31 cellular contexts compared by ENCODE assay signal in the genomic region with DNA sequence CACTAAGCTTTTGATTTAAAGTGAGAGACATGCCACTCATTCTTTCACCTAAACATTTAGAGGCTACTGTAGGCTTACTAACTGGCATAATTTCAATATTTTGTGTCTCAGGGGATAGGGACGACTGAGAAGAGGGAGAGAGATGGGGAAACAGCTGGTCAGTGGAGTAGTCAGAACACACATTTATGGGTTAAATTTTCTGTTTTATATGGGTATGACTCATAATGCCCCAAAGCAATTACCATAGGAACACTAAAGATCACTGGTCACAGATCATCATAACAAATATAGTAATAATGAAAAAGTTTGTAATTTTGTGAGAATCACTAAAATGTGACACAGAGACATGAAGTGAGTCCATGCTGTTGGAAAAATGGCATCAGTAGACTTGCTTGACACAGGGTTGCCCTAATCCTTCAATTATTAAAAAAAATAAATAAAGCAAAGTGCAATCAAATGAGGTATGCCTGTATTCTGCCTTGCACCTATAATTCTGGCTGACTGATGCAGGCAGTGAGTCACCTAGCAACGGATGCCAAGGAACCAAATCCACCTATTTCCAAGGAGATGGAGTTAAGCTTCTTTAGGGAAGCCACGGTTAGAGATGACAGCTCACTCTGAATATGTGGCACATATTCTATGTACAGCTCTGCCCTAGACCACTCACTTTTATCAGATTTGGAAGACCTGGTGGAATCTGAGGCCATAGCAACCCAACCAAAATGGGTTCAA.
DNase-seq lines count a peak whose midpoint lies in the region; ATAC-seq and TF ChIP-seq lines count a peak whose summit lies in the region.
"Had no signal": no experiment of that assay in that cellular context is flagged by ENCODE, and none has a peak within 500 bp of the region (broad histone marks: within the 10 kb centered on the region; RNA-seq: fewer than 3 reads in every experiment).

No MANE protein-coding gene starts in this region.

- no TSS peak for BruUV-seq in MCF 10A (replicated peaks; lab: Mats Ljungman, UMichigan)
- BruUV-seq in PC-3 (replicated peaks; lab: Mats Ljungman, UMichigan) = no TSS peak

- no peaks in the 10 kb centered on the region for H4K20me1 ChIP-seq in PC-3 (ENCODE audit: low read length)

- POLR2A ChIA-PET in MCF 10A (lab: Yijun Ruan, JAX) (no interaction called here), PC-3 (lab: Charles Lee; ENCODE audit: unreplicated experiment) (no interaction called here)
- POLR2A ChIA-PET in activated CD4-positive, alpha-beta memory T cell treated with anti-CD3 and anti-CD28 coated beads for 36 hours (lab: Charles Lee) = no interaction called here

- H3K4me2 ChIP-seq in PC-3 (ENCODE audit: low read length) = no peak overlapping the region

- no peaks in the 10 kb centered on the region for H3K9me2 ChIP-seq in PC-3 (replicated peaks; ENCODE audit: low read length)

- TF ChIP-seq CTCF in MCF 10A (IDR thresholded peaks at IDR 0.05; ENCODE audit: unreplicated experiment) (no peak), breast epithelium (IDR thresholded peaks at IDR 0.05) (no peak), PC-3 (conservative IDR thresholded peaks at IDR 0.05; ENCODE audit: low read depth, low read length) (no peak), foreskin keratinocyte (conservative IDR thresholded peaks at IDR 0.05) (no peak)

- H3K27me3 ChIP-seq in breast epithelium = no peaks in the 10 kb centered on the region
- no peaks in the 10 kb centered on the region for H3K27me3 ChIP-seq in PC-3 (ENCODE audit: low read length)
- H3K27me3 ChIP-seq in foreskin keratinocyte = no peaks in the 10 kb centered on the region
- H3K27me3 ChIP-seq: adrenal gland, body of pancreas, SJCRH30, upper lobe of right lung had no signal

- H3K36me3 ChIP-seq in breast epithelium (no peaks in the 10 kb centered on the region), PC-3 (ENCODE audit: low read depth, low read length) (no peaks in the 10 kb centered on the region)
- H3K36me3 ChIP-seq: adrenal gland, SJCRH30, upper lobe of right lung had no signal

- CTCF ChIA-PET in MCF 10A (lab: Yijun Ruan, JAX) (interaction anchor here (0.7 to 1.8 kb wide), 4 partner anchors 18 to 551 kb away, joined by 3 to 9 read pairs (median 3); no protein-coding TSS in a partner anchor), PC-3 (lab: Charles Lee) (no interaction called here)
- CTCF ChIA-PET in activated CD4-positive, alpha-beta memory T cell treated with anti-CD3 and anti-CD28 coated beads for 36 hours (lab: Charles Lee) = no interaction called here

- H3K4me1 ChIP-seq in breast epithelium (no peaks in the 10 kb centered on the region), PC-3 (ENCODE audit: insufficient read depth, low read length) (no peaks in the 10 kb centered on the region), foreskin keratinocyte (no peaks in the 10 kb centered on the region)
- H3K4me1 ChIP-seq: adrenal gland, body of pancreas, upper lobe of right lung had no signal

- H3K36me3 Mint-ChIP-seq in MCF 10A (ENCODE audit: insufficient read depth, unreplicated experiment) = no peaks in the 10 kb centered on the region
- H3K36me3 Mint-ChIP-seq in activated naive CD4-positive, alpha-beta T cell treated with anti-CD3 and anti-CD28 coated beads, Interleukin-2, amount 50 U/mL, for 72 hours = peaks cover 0 to 10% of the 10 kb centered on the region in 2 donors
- H3K36me3 Mint-ChIP-seq in activated CD4-positive, alpha-beta memory T cell treated with anti-CD3 and anti-CD28 coated beads for 36 hours = no peaks in the 10 kb centered on the region
- H3K36me3 Mint-ChIP-seq: CD8-positive, alpha-beta memory T cell; immature natural killer cell had no signal

- H3K27ac ChIP-seq in breast epithelium = no peak overlapping the region
- H3K27ac ChIP-seq in PC-3 (ENCODE audit: low read length) = no peak overlapping the region
- no peak overlapping the region for H3K27ac ChIP-seq in foreskin keratinocyte
- H3K27ac ChIP-seq: adrenal gland, body of pancreas, SJCRH30, upper lobe of right lung, VCaP had no signal

- H3K79me2 ChIP-seq in PC-3 (ENCODE audit: low read length) = no peaks in the 10 kb centered on the region

- ATAC-seq in PC-3 = no peak
- peak; percentile 98 for ATAC-seq in foreskin keratinocyte
- ATAC-seq in activated naive CD4-positive, alpha-beta T cell treated with anti-CD3 and anti-CD28 coated beads, Interleukin-2, amount 50 U/mL, for 72 hours = no peak
- ATAC-seq: activated CD4-positive, alpha-beta T cell treated with anti-CD3 and anti-CD28 coated beads for 36 hours; activated CD8-positive, alpha-beta T cell treated with anti-CD3 and anti-CD28 coated beads, Interleukin-2, amount 10 ng/mL, durations not matched to agents 7 days and 5 days; body of pancreas; left lobe of liver; stimulated activated naive CD8-positive, alpha-beta T cell treated with anti-CD3 and anti-CD28 coated beads, Interleukin-15, Interleukin-2, amounts not matched to agents 100 U/mL and 50 U/mL, for 24 hours; upper lobe of right lung had no signal

- intact Hi-C loops in MCF 10A (cut with micrococcal nuclease) (no loop called here), breast epithelium (cut with DNase I; ENCODE audit: low total_unique reads) (no loop called here), PC-3 (cut with micrococcal nuclease) (no loop called here)
- intact Hi-C loops in activated CD4-positive, alpha-beta memory T cell treated with anti-CD3 and anti-CD28 coated beads for 36 hours (cut with micrococcal nuclease) = no loop called here

- no peak overlapping the region for H3K27ac Mint-ChIP-seq in MCF 10A (ENCODE audit: low read depth, unreplicated experiment)
- no peak overlapping the region for H3K27ac Mint-ChIP-seq in activated naive CD4-positive, alpha-beta T cell treated with anti-CD3 and anti-CD28 coated beads, Interleukin-2, amount 50 U/mL, for 72 hours
- no peak overlapping the region for H3K27ac Mint-ChIP-seq in activated CD4-positive, alpha-beta memory T cell treated with anti-CD3 and anti-CD28 coated beads for 36 hours
- H3K27ac Mint-ChIP-seq: activated CD4-positive, alpha-beta T cell treated with anti-CD3 and anti-CD28 coated beads for 36 hours; activated CD8-positive, alpha-beta T cell treated with anti-CD3 and anti-CD28 coated beads, Interleukin-2, amount 10 ng/mL, durations not matched to agents 7 days and 5 days; activated naive CD4-positive, alpha-beta T cell treated with anti-CD3 and anti-CD28 coated beads for 36 hours; B cell; CD8-positive, alpha-beta memory T cell; HFFc6; immature natural killer cell; memory B cell had no signal

- no peak overlapping the region for H3K9ac ChIP-seq in PC-3 (ENCODE audit: low read length)

- TF ChIP-seq POLR2A in breast epithelium (IDR thresholded peaks at IDR 0.05) = no peak

- H3F3A ChIP-seq in PC-3 (ENCODE audit: low read length, unreplicated experiment) = no peaks in the 10 kb centered on the region

- H3K4me3 Mint-ChIP-seq in MCF 10A (ENCODE audit: unreplicated experiment) = no peak overlapping the region
- no peak overlapping the region for H3K4me3 Mint-ChIP-seq in activated CD4-positive, alpha-beta memory T cell treated with anti-CD3 and anti-CD28 coated beads for 36 hours
- H3K4me3 Mint-ChIP-seq: activated CD4-positive, alpha-beta T cell treated with anti-CD3 and anti-CD28 coated beads for 36 hours; activated CD8-positive, alpha-beta T cell treated with anti-CD3 and anti-CD28 coated beads, Interleukin-2, amount 10 ng/mL, durations not matched to agents 7 days and 5 days; activated naive CD4-positive, alpha-beta T cell treated with anti-CD3 and anti-CD28 coated beads for 36 hours; B cell; CD8-positive, alpha-beta memory T cell; HFFc6; immature natural killer cell; memory B cell had no signal

- peaks cover 15% of the 10 kb centered on the region for H3K9me3 Mint-ChIP-seq in MCF 10A (ENCODE audit: unreplicated experiment)
- peaks cover 31 to 39% of the 10 kb centered on the region in 2 donors for H3K9me3 Mint-ChIP-seq in activated naive CD4-positive, alpha-beta T cell treated with anti-CD3 and anti-CD28 coated beads, Interleukin-2, amount 50 U/mL, for 72 hours
- H3K9me3 Mint-ChIP-seq in activated CD4-positive, alpha-beta memory T cell treated with anti-CD3 and anti-CD28 coated beads for 36 hours = peaks cover 23% of the 10 kb centered on the region

- peaks cover 12 to 16% of the 10 kb centered on the region in 2 donors for H3K9me3 ChIP-seq in breast epithelium
- H3K9me3 ChIP-seq in PC-3 (ENCODE audit: low read length) = peaks cover 40% of the 10 kb centered on the region
- H3K9me3 ChIP-seq: body of pancreas had no signal

- no peaks in the 10 kb centered on the region for H3K4me1 Mint-ChIP-seq in MCF 10A (ENCODE audit: insufficient read depth, unreplicated experiment)
- no peaks in the 10 kb centered on the region for H3K4me1 Mint-ChIP-seq in activated CD4-positive, alpha-beta memory T cell treated with anti-CD3 and anti-CD28 coated beads for 36 hours (ENCODE audit: low read depth)
- H3K4me1 Mint-ChIP-seq: activated CD4-positive, alpha-beta T cell treated with anti-CD3 and anti-CD28 coated beads for 36 hours; B cell; CD8-positive, alpha-beta memory T cell; immature natural killer cell; memory B cell had no signal

- no peak overlapping the region for H2AFZ ChIP-seq in PC-3 (ENCODE audit: low read length)

- peaks cover 19% of the 10 kb centered on the region for H3K27me3 Mint-ChIP-seq in MCF 10A (ENCODE audit: insufficient read depth, unreplicated experiment)
- no peaks in the 10 kb centered on the region for H3K27me3 Mint-ChIP-seq in activated CD4-positive, alpha-beta memory T cell treated with anti-CD3 and anti-CD28 coated beads for 36 hours
- H3K27me3 Mint-ChIP-seq: activated CD4-positive, alpha-beta T cell treated with anti-CD3 and anti-CD28 coated beads for 36 hours; B cell; CD8-positive, alpha-beta memory T cell; memory B cell had no signal

- DNase-seq in MCF 10A (ENCODE audit: unreplicated experiment) (peak; percentile 16), breast epithelium (ENCODE audit: low spot score in 2 of 2) (no peak), PC-3 (peak; percentile 8), foreskin keratinocyte (peak; percentile 22 to 57), NCI-H1092 treated with DMSO at 0.1 percent for 48 hours (lab: John Stamatoyannopoulos, UW) (no peak), cortex of kidney (lab: John Stamatoyannopoulos, UW) (no peak)
- DNase-seq in activated naive CD4-positive, alpha-beta T cell treated with anti-CD3 and anti-CD28 coated beads, Interleukin-2, amount 50 U/mL, for 72 hours (ENCODE audit: low spot score in 2 of 2) = no peak
- DNase-seq in activated CD4-positive, alpha-beta memory T cell treated with anti-CD3 and anti-CD28 coated beads for 36 hours = no peak
- DNase-seq: activated CD4-positive, alpha-beta T cell treated with anti-CD3 and anti-CD28 coated beads for 36 hours; activated CD8-positive, alpha-beta T cell treated with anti-CD3 and anti-CD28 coated beads, Interleukin-2, amount 10 ng/mL, durations not matched to agents 7 days and 5 days; activated naive CD4-positive, alpha-beta T cell treated with anti-CD3 and anti-CD28 coated beads for 36 hours; adrenal gland; body of pancreas; CD8-positive, alpha-beta memory T cell; DMS 273 treated with DMSO at 0.1 percent for 48 hours; GOT3; HFFc6; immature natural killer cell; NCI-H1105 treated with DMSO at 0.1 percent for 48 hours; NCI-H2029; NCI-H526; retina; RPMI8226; stimulated activated CD4-positive, alpha-beta T cell treated with anti-CD3 and anti-CD28 coated beads, Interleukin-1b, Interleukin-23, amount 100 ng/mL, for 48 hours; stimulated activated naive CD8-positive, alpha-beta T cell treated with anti-CD3 and anti-CD28 coated beads, Interleukin-15, Interleukin-2, amounts not matched to agents 100 U/mL and 50 U/mL, for 24 hours; upper lobe of right lung had no signal

- H3K4me3 ChIP-seq in breast epithelium (no peak overlapping the region), PC-3 (ENCODE audit: low read length) (no peak overlapping the region)
- H3K4me3 ChIP-seq: adrenal gland, body of pancreas, SJCRH30, upper lobe of right lung had no signal

Comparison
In these comparisons a context has a peak if more than half of its experiments do, and no peak if none do; other contexts are left out.
1. DNase-seq: peak in MCF 10A (single experiment), PC-3 (single experiment) and foreskin keratinocyte (2 of 2); none in breast epithelium (0 of 2), activated naive CD4-positive, alpha-beta T cell treated with anti-CD3 and anti-CD28 coated beads, Interleukin-2, amount 50 U/mL, for 72 hours (0 of 2), NCI-H1092 treated with DMSO at 0.1 percent for 48 hours (single experiment), cortex of kidney (single experiment) and activated CD4-positive, alpha-beta memory T cell treated with anti-CD3 and anti-CD28 coated beads for 36 hours (single experiment).